ENCODE assay signal across 1 cellular context in the genomic region with DNA sequence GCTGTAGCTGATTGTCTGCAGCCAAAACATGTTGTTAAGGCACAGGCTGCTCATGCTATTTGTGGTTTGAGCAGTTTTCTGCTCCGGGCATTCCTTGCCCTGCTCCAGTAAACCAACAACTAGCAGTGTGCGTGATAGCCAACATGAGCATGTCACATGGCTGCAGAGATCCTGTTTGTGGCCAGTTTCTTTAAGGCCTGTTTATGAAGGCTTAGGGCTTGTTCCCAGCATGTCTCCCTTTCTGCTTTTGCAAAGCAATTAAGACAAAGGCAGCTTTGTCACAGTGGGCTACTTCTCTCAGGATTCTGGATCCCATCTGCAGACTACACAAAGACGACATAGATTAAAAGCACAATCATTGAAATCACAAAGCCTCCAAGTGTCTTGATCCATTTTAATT.
TF ChIP-seq lines count a peak whose summit lies in the region.

No MANE protein-coding gene starts in this region.

TF ChIP-seq in GM23338, 12 proteins besides CTCF, POLR2A, EP300 and RAD21 (continued from another document):
- TF ChIP-seq, protein P1, sequence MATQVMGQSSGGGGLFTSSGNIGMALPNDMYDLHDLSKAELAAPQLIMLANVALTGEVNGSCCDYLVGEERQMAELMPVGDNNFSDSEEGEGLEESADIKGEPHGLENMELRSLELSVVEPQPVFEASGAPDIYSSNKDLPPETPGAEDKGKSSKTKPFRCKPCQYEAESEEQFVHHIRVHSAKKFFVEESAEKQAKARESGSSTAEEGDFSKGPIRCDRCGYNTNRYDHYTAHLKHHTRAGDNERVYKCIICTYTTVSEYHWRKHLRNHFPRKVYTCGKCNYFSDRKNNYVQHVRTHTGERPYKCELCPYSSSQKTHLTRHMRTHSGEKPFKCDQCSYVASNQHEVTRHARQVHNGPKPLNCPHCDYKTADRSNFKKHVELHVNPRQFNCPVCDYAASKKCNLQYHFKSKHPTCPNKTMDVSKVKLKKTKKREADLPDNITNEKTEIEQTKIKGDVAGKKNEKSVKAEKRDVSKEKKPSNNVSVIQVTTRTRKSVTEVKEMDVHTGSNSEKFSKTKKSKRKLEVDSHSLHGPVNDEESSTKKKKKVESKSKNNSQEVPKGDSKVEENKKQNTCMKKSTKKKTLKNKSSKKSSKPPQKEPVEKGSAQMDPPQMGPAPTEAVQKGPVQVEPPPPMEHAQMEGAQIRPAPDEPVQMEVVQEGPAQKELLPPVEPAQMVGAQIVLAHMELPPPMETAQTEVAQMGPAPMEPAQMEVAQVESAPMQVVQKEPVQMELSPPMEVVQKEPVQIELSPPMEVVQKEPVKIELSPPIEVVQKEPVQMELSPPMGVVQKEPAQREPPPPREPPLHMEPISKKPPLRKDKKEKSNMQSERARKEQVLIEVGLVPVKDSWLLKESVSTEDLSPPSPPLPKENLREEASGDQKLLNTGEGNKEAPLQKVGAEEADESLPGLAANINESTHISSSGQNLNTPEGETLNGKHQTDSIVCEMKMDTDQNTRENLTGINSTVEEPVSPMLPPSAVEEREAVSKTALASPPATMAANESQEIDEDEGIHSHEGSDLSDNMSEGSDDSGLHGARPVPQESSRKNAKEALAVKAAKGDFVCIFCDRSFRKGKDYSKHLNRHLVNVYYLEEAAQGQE (IDR thresholded peaks at IDR 0.05; ENCODE audit: unreplicated experiment), result no peak
- TF ChIP-seq EZH2 (IDR thresholded peaks at IDR 0.05; ENCODE audit: low read depth, unreplicated experiment), result no peak
- TF ChIP-seq JUNB (IDR thresholded peaks at IDR 0.05; ENCODE audit: unreplicated experiment), result no peak
- TF ChIP-seq POLR2AphosphoS5 (IDR thresholded peaks at IDR 0.05; ENCODE audit: low read depth), result no peak
